Comparison of ENCODE assay signal across 2 cellular contexts in the genomic region with DNA sequence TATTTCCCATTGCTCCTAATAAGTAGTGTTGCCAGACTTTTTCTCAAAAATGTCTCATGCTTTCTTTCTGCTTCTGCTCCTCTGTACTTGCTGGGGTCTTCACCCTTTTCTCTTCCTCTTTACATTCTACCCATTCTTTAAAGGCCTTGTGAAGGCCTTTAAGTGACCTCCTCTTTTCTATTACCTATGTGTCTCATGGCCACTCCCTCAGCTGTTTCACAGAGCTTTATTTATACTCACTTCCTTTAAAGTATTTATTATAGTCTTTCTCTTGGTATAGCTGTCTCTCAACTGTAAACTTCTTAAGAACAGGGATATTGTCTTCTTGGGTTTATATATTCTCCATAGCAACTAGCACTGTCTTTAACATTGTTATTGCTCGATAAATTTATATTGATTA.
A peak's percentile ranks its signal among the peaks of the same experiment; 100 is the strongest.
TF ChIP-seq lines count a peak whose summit lies in the region.

No MANE protein-coding gene starts in this region.

TF ChIP-seq in A549, 52 proteins besides CTCF, POLR2A, EP300 and RAD21:
- TF ChIP-seq, protein P1, sequence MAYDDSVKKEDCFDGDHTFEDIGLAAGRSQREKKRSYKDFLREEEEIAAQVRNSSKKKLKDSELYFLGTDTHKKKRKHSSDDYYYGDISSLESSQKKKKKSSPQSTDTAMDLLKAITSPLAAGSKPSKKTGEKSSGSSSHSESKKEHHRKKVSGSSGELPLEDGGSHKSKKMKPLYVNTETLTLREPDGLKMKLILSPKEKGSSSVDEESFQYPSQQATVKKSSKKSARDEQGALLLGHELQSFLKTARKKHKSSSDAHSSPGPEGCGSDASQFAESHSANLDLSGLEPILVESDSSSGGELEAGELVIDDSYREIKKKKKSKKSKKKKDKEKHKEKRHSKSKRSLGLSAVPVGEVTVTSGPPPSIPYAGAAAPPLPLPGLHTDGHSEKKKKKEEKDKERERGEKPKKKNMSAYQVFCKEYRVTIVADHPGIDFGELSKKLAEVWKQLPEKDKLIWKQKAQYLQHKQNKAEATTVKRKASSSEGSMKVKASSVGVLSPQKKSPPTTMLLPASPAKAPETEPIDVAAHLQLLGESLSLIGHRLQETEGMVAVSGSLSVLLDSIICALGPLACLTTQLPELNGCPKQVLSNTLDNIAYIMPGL (CRISPR knock-in tag; IDR thresholded peaks at IDR 0.05; ENCODE audit: borderline replicate concordance), result no peak
- no peak for TF ChIP-seq HOXA7 (CRISPR knock-in tag; IDR thresholded peaks at IDR 0.05)
- no peak for TF ChIP-seq TFCP2L1 (CRISPR knock-in tag; IDR thresholded peaks at IDR 0.05)
- TF ChIP-seq RNF2 (IDR thresholded peaks at IDR 0.05; ENCODE audit: borderline replicate concordance, low read depth), result no peak
- TF ChIP-seq ZC3H11A (IDR thresholded peaks at IDR 0.05), result no peak
- TF ChIP-seq KDM1A (IDR thresholded peaks at IDR 0.05; ENCODE audit: low read depth), result no peak
- no peak for TF ChIP-seq RARB (CRISPR knock-in tag; IDR thresholded peaks at IDR 0.05)
- TF ChIP-seq, protein P2, sequence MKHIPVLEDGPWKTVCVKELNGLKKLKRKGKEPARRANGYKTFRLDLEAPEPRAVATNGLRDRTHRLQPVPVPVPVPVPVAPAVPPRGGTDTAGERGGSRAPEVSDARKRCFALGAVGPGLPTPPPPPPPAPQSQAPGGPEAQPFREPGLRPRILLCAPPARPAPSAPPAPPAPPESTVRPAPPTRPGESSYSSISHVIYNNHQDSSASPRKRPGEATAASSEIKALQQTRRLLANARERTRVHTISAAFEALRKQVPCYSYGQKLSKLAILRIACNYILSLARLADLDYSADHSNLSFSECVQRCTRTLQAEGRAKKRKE (CRISPR knock-in tag; IDR thresholded peaks at IDR 0.05; ENCODE audit: low read depth), result no peak
- TF ChIP-seq, protein P3, sequence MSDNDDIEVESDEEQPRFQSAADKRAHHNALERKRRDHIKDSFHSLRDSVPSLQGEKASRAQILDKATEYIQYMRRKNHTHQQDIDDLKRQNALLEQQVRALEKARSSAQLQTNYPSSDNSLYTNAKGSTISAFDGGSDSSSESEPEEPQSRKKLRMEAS (IDR thresholded peaks at IDR 0.05), result no peak
- no peak for TF ChIP-seq PHF8 (IDR thresholded peaks at IDR 0.05; ENCODE audit: borderline replicate concordance, low read depth)
- TF ChIP-seq, protein P4, sequence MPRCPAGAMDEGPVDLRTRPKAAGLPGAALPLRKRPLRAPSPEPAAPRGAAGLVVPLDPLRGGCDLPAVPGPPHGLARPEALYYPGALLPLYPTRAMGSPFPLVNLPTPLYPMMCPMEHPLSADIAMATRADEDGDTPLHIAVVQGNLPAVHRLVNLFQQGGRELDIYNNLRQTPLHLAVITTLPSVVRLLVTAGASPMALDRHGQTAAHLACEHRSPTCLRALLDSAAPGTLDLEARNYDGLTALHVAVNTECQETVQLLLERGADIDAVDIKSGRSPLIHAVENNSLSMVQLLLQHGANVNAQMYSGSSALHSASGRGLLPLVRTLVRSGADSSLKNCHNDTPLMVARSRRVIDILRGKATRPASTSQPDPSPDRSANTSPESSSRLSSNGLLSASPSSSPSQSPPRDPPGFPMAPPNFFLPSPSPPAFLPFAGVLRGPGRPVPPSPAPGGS (IDR thresholded peaks at IDR 0.05), result no peak
- TF ChIP-seq MYC (IDR thresholded peaks at IDR 0.05; ENCODE audit: borderline replicate concordance, low read length), result no peak
- TF ChIP-seq ZNF302 (CRISPR knock-in tag; IDR thresholded peaks at IDR 0.05), result no peak
- TF ChIP-seq HOXB5 (CRISPR knock-in tag; IDR thresholded peaks at IDR 0.05), result no peak
- no peak for TF ChIP-seq SMC3 (IDR thresholded peaks at IDR 0.05)
- no peak for TF ChIP-seq GATA3 (IDR thresholded peaks at IDR 0.05; ENCODE audit: borderline replicate concordance)

TF ChIP-seq in K562, 482 proteins besides CTCF, POLR2A, EP300 and RAD21:
- TF ChIP-seq PML (IDR thresholded peaks at IDR 0.05; ENCODE audit: low read length) (0 out of 2 replicates have a peak, but pooled peaks have one; percentile 1), ZFX (CRISPR knock-in tag; IDR thresholded peaks at IDR 0.05) (peak; percentile 40; the same call in 1 of the 2 replicates), GTF2E2 (tag; IDR thresholded peaks at IDR 0.05) (0 out of 2 replicates have a peak, but pooled peaks have one; percentile 52), SAP30 (IDR thresholded peaks at IDR 0.05; ENCODE audit: borderline replicate concordance, insufficient read depth, low read depth, low read length, poor library complexity, severe bottlenecking) (peak; percentile 16), POLR2B (IDR thresholded peaks at IDR 0.05; ENCODE audit: low read depth, partially characterized antibody) (no peak), ZNF217 (CRISPR knock-in tag; IDR thresholded peaks at IDR 0.05) (no peak), TEAD1 (CRISPR knock-in tag; IDR thresholded peaks at IDR 0.05) (no peak)
- TF ChIP-seq, protein P5, sequence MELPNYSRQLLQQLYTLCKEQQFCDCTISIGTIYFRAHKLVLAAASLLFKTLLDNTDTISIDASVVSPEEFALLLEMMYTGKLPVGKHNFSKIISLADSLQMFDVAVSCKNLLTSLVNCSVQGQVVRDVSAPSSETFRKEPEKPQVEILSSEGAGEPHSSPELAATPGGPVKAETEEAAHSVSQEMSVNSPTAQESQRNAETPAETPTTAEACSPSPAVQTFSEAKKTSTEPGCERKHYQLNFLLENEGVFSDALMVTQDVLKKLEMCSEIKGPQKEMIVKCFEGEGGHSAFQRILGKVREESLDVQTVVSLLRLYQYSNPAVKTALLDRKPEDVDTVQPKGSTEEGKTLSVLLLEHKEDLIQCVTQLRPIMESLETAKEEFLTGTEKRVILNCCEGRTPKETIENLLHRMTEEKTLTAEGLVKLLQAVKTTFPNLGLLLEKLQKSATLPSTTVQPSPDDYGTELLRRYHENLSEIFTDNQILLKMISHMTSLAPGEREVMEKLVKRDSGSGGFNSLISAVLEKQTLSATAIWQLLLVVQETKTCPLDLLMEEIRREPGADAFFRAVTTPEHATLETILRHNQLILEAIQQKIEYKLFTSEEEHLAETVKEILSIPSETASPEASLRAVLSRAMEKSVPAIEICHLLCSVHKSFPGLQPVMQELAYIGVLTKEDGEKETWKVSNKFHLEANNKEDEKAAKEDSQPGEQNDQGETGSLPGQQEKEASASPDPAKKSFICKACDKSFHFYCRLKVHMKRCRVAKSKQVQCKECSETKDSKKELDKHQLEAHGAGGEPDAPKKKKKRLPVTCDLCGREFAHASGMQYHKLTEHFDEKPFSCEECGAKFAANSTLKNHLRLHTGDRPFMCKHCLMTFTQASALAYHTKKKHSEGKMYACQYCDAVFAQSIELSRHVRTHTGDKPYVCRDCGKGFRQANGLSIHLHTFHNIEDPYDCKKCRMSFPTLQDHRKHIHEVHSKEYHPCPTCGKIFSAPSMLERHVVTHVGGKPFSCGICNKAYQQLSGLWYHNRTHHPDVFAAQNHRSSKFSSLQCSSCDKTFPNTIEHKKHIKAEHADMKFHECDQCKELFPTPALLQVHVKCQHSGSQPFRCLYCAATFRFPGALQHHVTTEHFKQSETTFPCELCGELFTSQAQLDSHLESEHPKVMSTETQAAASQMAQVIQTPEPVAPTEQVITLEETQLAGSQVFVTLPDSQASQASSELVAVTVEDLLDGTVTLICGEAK (IDR thresholded peaks at IDR 0.05), result peak; percentile 89
- TF ChIP-seq, protein P5 (CRISPR knock-in tag; IDR thresholded peaks at IDR 0.05), result no peak
- TF ChIP-seq, protein P6, sequence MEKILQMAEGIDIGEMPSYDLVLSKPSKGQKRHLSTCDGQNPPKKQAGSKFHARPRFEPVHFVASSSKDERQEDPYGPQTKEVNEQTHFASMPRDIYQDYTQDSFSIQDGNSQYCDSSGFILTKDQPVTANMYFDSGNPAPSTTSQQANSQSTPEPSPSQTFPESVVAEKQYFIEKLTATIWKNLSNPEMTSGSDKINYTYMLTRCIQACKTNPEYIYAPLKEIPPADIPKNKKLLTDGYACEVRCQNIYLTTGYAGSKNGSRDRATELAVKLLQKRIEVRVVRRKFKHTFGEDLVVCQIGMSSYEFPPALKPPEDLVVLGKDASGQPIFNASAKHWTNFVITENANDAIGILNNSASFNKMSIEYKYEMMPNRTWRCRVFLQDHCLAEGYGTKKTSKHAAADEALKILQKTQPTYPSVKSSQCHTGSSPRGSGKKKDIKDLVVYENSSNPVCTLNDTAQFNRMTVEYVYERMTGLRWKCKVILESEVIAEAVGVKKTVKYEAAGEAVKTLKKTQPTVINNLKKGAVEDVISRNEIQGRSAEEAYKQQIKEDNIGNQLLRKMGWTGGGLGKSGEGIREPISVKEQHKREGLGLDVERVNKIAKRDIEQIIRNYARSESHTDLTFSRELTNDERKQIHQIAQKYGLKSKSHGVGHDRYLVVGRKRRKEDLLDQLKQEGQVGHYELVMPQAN (IDR thresholded peaks at IDR 0.05; ENCODE audit: borderline replicate concordance), result peak; percentile 35; the same call in 1 of the 2 replicates
